Comparison of ENCODE assay signal across 19 cellular contexts in genomic region chrX:150337026-150337425, GRCh38. TPM values are rescaled to one million over a fixed set of nuclear protein-coding genes. Genes with fewer than 3 reads are reported as not detected.
DNase-seq lines count a peak whose midpoint lies in the region; TF ChIP-seq lines count a peak whose summit lies in the region.
"Had no signal": no experiment of that assay in that cellular context is flagged by ENCODE, and none has a peak within 500 bp of the region (broad histone marks: within the 10 kb centered on the region; RNA-seq: fewer than 3 reads in every experiment).

No MANE protein-coding gene starts in this region.

- H3K4me3 Mint-ChIP-seq in nephron progenitor cell, result no peak overlapping the region
- H3K4me3 Mint-ChIP-seq in activated CD4-positive, alpha-beta memory T cell treated with anti-CD3 and anti-CD28 coated beads, Interleukin-2, amount 10 ng/mL, durations not matched to agents 7 days and 5 days, result no peak overlapping the region
- H3K4me3 Mint-ChIP-seq: B cell; CD4-positive, CD25-positive, alpha-beta regulatory T cell; CD8-positive, alpha-beta T cell had no signal

- intact Hi-C loops in posterior vena cava (cut with DNase I), result no loop called here
- intact Hi-C loops in posterior cingulate gyrus (cut with DNase I), result no loop called here

- H4K20me1 ChIP-seq in OCI-LY3 (ENCODE audit: insufficient read depth, low read length) (no peaks in the 10 kb centered on the region), fibroblast of lung (ENCODE audit: control insufficient read depth, extremely low read depth, insufficient read depth, low read length) (no peaks in the 10 kb centered on the region)
- H4K20me1 ChIP-seq: BLaER1 had no signal

- H3K4me1 ChIP-seq in OCI-LY3 (ENCODE audit: low read length) (peaks cover 13% of the 10 kb centered on the region), fibroblast of lung (ENCODE audit: control insufficient read depth, extremely low read depth, insufficient read depth, low read length) (no peaks in the 10 kb centered on the region)
- H3K4me1 ChIP-seq: Caco-2 had no signal

- in situ Hi-C loops in ACHN (cut with HindIII; ENCODE audit: low pct_ligation_motif_present, low pct_unique_long_range_greater_than_20kb, low sequenced_read_pairs), result no loop called here

- H2AFZ ChIP-seq in OCI-LY3 (ENCODE audit: low read depth, low read length) (no peak overlapping the region), fibroblast of lung (ENCODE audit: low read length) (no peak overlapping the region)

- peaks cover 7% of the 10 kb centered on the region for H3K27me3 Mint-ChIP-seq in nephron progenitor cell (ENCODE audit: low read depth, poor library complexity)
- H3K27me3 Mint-ChIP-seq in activated CD4-positive, alpha-beta memory T cell treated with anti-CD3 and anti-CD28 coated beads, Interleukin-2, amount 10 ng/mL, durations not matched to agents 7 days and 5 days, result no peaks in the 10 kb centered on the region
- H3K27me3 Mint-ChIP-seq: B cell; CD4-positive, CD25-positive, alpha-beta regulatory T cell had no signal

- H3K4me3 ChIP-seq in OCI-LY3 (ENCODE audit: low read length) (no peak overlapping the region), fibroblast of lung (replicated peaks in 1 of 4; ENCODE audit: control extremely low read depth in 1 of 4, insufficient read depth in 1 of 4, low read depth in 3 of 4, low read length in 4 of 4) (no peak overlapping the region)
- H3K4me3 ChIP-seq: BLaER1, HAP-1 had no signal

- CTCF ChIA-PET in HEK293T (lab: Yijun Ruan, JAX), result interaction anchor here (0.6 kb wide), 1 partner anchor 148 kb away, joined by 4 read pairs; no protein-coding TSS in a partner anchor
- CTCF ChIA-PET in activated CD4-positive, alpha-beta memory T cell treated with anti-CD3 and anti-CD28 coated beads, Interleukin-2, amount 10 ng/mL, durations not matched to agents 7 days and 5 days (lab: Charles Lee), result no interaction called here

- H3K9me3 Mint-ChIP-seq in nephron progenitor cell, result peaks cover 36% of the 10 kb centered on the region
- no peaks in the 10 kb centered on the region for H3K9me3 Mint-ChIP-seq in activated CD4-positive, alpha-beta memory T cell treated with anti-CD3 and anti-CD28 coated beads, Interleukin-2, amount 10 ng/mL, durations not matched to agents 7 days and 5 days
- H3K9me3 Mint-ChIP-seq: CD8-positive, alpha-beta T cell had no signal

- H3K36me3 ChIP-seq in OCI-LY3 (replicated peaks; ENCODE audit: low read depth, low read length) (no peaks in the 10 kb centered on the region), fibroblast of lung (ENCODE audit: control insufficient read depth, insufficient read depth, low read length) (no peaks in the 10 kb centered on the region)
- H3K36me3 ChIP-seq: BLaER1, HAP-1 had no signal

- no peak for DNase-seq in fibroblast of lung (ENCODE audit: low read depth in 2 of 2)
- no peak for DNase-seq in nephron progenitor cell
- peak; percentile 40 for DNase-seq in posterior vena cava (ENCODE audit: low spot score)
- DNase-seq in HEK293T (ENCODE audit: extremely low spot score), result no peak
- DNase-seq in posterior cingulate gyrus, result no peak
- DNase-seq in activated CD4-positive, alpha-beta memory T cell treated with anti-CD3 and anti-CD28 coated beads, Interleukin-2, amount 10 ng/mL, durations not matched to agents 7 days and 5 days, result no peak
- no peak for DNase-seq in ACHN
- DNase-seq: Caco-2; CD4-positive, CD25-positive, alpha-beta regulatory T cell; CD8-positive, alpha-beta T cell; DMS153; DND-41; GDM1; GOT3 had no signal

- H3K27me3 ChIP-seq in OCI-LY3 (ENCODE audit: low read depth, low read length) (no peaks in the 10 kb centered on the region), fibroblast of lung (ENCODE audit: control insufficient read depth, insufficient read depth, low read length) (no peaks in the 10 kb centered on the region)
- H3K27me3 ChIP-seq: BLaER1 had no signal

- no peaks in the 10 kb centered on the region for H3K79me2 ChIP-seq in OCI-LY3 (ENCODE audit: low read length)
- H3K79me2 ChIP-seq in fibroblast of lung (ENCODE audit: control insufficient read depth, insufficient read depth, low read length), result no peaks in the 10 kb centered on the region

- H3K36me3 Mint-ChIP-seq in nephron progenitor cell (ENCODE audit: low read depth), result no peaks in the 10 kb centered on the region
- no peaks in the 10 kb centered on the region for H3K36me3 Mint-ChIP-seq in activated CD4-positive, alpha-beta memory T cell treated with anti-CD3 and anti-CD28 coated beads, Interleukin-2, amount 10 ng/mL, durations not matched to agents 7 days and 5 days (ENCODE audit: low read depth)
- H3K36me3 Mint-ChIP-seq: CD4-positive, CD25-positive, alpha-beta regulatory T cell; CD8-positive, alpha-beta T cell had no signal

- POLR2A ChIA-PET in HEK293T (lab: Yijun Ruan, JAX), result no interaction called here
- POLR2A ChIA-PET in activated CD4-positive, alpha-beta memory T cell treated with anti-CD3 and anti-CD28 coated beads, Interleukin-2, amount 10 ng/mL, durations not matched to agents 7 days and 5 days (lab: Charles Lee), result no interaction called here

- no peaks in the 10 kb centered on the region for H3K9me3 ChIP-seq in OCI-LY3 (ENCODE audit: insufficient read depth, low read length)
- H3K9me3 ChIP-seq in fibroblast of lung (ENCODE audit: control insufficient read depth, insufficient read depth, low read depth, low read length), result no peaks in the 10 kb centered on the region
- H3K9me3 ChIP-seq: BLaER1, Caco-2, HAP-1 had no signal

- H3K9ac ChIP-seq in OCI-LY3 (ENCODE audit: low read length) (no peak overlapping the region), fibroblast of lung (ENCODE audit: insufficient read depth, low read length) (no peak overlapping the region)
- H3K9ac ChIP-seq: BLaER1 had no signal

- H3K4me2 ChIP-seq in OCI-LY3 (ENCODE audit: low read length) (peak overlapping the region; percentile 39), fibroblast of lung (ENCODE audit: extremely low read depth, insufficient read depth, low read length) (peak overlapping the region; percentile 15)
- H3K4me2 ChIP-seq: BLaER1 had no signal

- peaks cover 14% of the 10 kb centered on the region for H3K4me1 Mint-ChIP-seq in nephron progenitor cell
- H3K4me1 Mint-ChIP-seq in activated CD4-positive, alpha-beta memory T cell treated with anti-CD3 and anti-CD28 coated beads, Interleukin-2, amount 10 ng/mL, durations not matched to agents 7 days and 5 days, result peaks cover 10% of the 10 kb centered on the region

- H3K27ac Mint-ChIP-seq in nephron progenitor cell, result peak overlapping the region; percentile 46
- H3K27ac Mint-ChIP-seq in activated CD4-positive, alpha-beta memory T cell treated with anti-CD3 and anti-CD28 coated beads, Interleukin-2, amount 10 ng/mL, durations not matched to agents 7 days and 5 days, result no peak overlapping the region
- H3K27ac Mint-ChIP-seq: B cell; CD4-positive, CD25-positive, alpha-beta regulatory T cell; CD8-positive, alpha-beta T cell had no signal

- TF ChIP-seq CTCF in OCI-LY3 (IDR thresholded peaks at IDR 0.05; ENCODE audit: low read depth, low read length), result no peak
- TF ChIP-seq CTCF in fibroblast of lung (conservative IDR thresholded peaks at IDR 0.05 in 1 of 2, IDR thresholded peaks at IDR 0.05 in 1 of 2; ENCODE audit: low read depth in 1 of 2, low read length in 2 of 2), result no peak
- TF ChIP-seq CTCF in nephron progenitor cell (IDR thresholded peaks at IDR 0.05), result no peak

- no peak overlapping the region for H3K27ac ChIP-seq in OCI-LY3 (ENCODE audit: low read length)
- H3K27ac ChIP-seq in fibroblast of lung (ENCODE audit: insufficient read depth, low read length), result no peak overlapping the region
- H3K27ac ChIP-seq: BLaER1, C4-2B had no signal

TF ChIP-seq in HEK293T, 16 proteins besides CTCF, POLR2A, EP300 and RAD21:
- TF ChIP-seq ELF4 (IDR thresholded peaks at IDR 0.05) (no peak), FOXK2 (IDR thresholded peaks at IDR 0.05) (no peak), FOXA1 (IDR thresholded peaks at IDR 0.05) (no peak), SUZ12 (IDR thresholded peaks at IDR 0.05) (no peak), SP1 (IDR thresholded peaks at IDR 0.05) (no peak)

RNA-seq across cellular contexts. Expression of gene MAMLD1, which starts 26.1 kb away (rescaled TPM):
- total RNA-seq in fibroblast of lung (0.77 and 3.6 TPM in 2 replicates), posterior vena cava (10 to 100 TPM; 10.9 to 12.8 TPM)
- polyA plus RNA-seq in fibroblast of lung, result 10.1 and 15.5 TPM in 2 replicates
- 18.1 and 33.2 TPM in 2 replicates for polyA plus RNA-seq in fibroblast of lung (2012)
- 24.2 and 50.4 TPM in 2 replicates for polyA minus RNA-seq in fibroblast of lung (ENCODE audit: low replicate concordance)
- 1 to 10 TPM; 5.1 to 5.6 TPM for total RNA-seq in activated CD4-positive, alpha-beta memory T cell treated with anti-CD3 and anti-CD28 coated beads, Interleukin-2, amount 10 ng/mL, durations not matched to agents 7 days and 5 days
- total RNA-seq: Caco-2 had no signal
